ENCODE assay signal across 19 cellular contexts in genomic region chr6:157885876-157886275, GRCh38.
DNase-seq lines count a peak whose midpoint lies in the region; ATAC-seq and TF ChIP-seq lines count a peak whose summit lies in the region.
"Had no signal": no experiment of that assay in that cellular context is flagged by ENCODE, and none has a peak within 500 bp of the region (broad histone marks: within the 10 kb centered on the region; RNA-seq: fewer than 3 reads in every experiment).

No MANE protein-coding gene starts in this region.

- TF ChIP-seq CTCF in natural killer cell (IDR thresholded peaks at IDR 0.05) (no peak), GM20000 (IDR thresholded peaks at IDR 0.05; ENCODE audit: extremely low read depth, missing control alignments) (no peak)

- POLR2A ChIA-PET in activated CD8-positive, alpha-beta T cell treated with anti-CD3 and anti-CD28 coated beads, Interleukin-2, amount 10 ng/mL, durations not matched to agents 7 days and 5 days (lab: Charles Lee) = no interaction called here

- CTCF ChIA-PET in activated CD8-positive, alpha-beta T cell treated with anti-CD3 and anti-CD28 coated beads, Interleukin-2, amount 10 ng/mL, durations not matched to agents 7 days and 5 days (lab: Charles Lee) = interaction anchor here (0.6 to 3.6 kb wide), 8 partner anchors 12 to 341 kb away, joined by 3 to 25 read pairs (median 7); no protein-coding TSS in a partner anchor

- ATAC-seq in natural killer cell treated with Interleukin-12 subunit alpha and Interleukin-12 subunit beta and Interleukin-15 and Interleukin-18, amount 100 ng/mL, for 72 hours = no peak
- ATAC-seq in natural killer cell = no peak
- ATAC-seq in activated CD8-positive, alpha-beta T cell treated with anti-CD3 and anti-CD28 coated beads, Interleukin-2, amount 10 ng/mL, durations not matched to agents 7 days and 5 days = no peak

- peaks cover 10% of the 10 kb centered on the region for H3K36me3 ChIP-seq in effector memory CD4-positive, alpha-beta T cell (ENCODE audit: control insufficient read depth, insufficient read depth, low read length)

- intact Hi-C loops in natural killer cell (cut with micrococcal nuclease) = no loop called here

- H3K27ac ChIP-seq in effector memory CD4-positive, alpha-beta T cell (ENCODE audit: insufficient read depth, low read length, poor library complexity, severe bottlenecking) = peak overlapping the region; percentile 78
- H3K27ac ChIP-seq: GM23248, HL-60 had no signal

- no peak for DNase-seq in natural killer cell treated with Interleukin-12 subunit alpha and Interleukin-12 subunit beta and Interleukin-15 and Interleukin-18, amount 100 ng/mL, for 72 hours (ENCODE audit: low spot score)
- DNase-seq in natural killer cell (no peak), AG08395 (ENCODE audit: low spot score) (no peak), anterior cingulate cortex (lab: John Stamatoyannopoulos, UW) (no peak), GM20000 (ENCODE audit: low spot score) (no peak), NCI-H82 treated with DMSO at 0.1 percent for 48 hours (lab: John Stamatoyannopoulos, UW; ENCODE audit: unreplicated experiment) (no peak)
- DNase-seq in activated CD8-positive, alpha-beta T cell treated with anti-CD3 and anti-CD28 coated beads, Interleukin-2, amount 10 ng/mL, durations not matched to agents 7 days and 5 days = no peak
- DNase-seq in effector memory CD4-positive, alpha-beta T cell = no peak
- DNase-seq: DMS 273 treated with DMSO at 0.1 percent for 48 hours, GF-D8, GM23248, KBM-7, NCI-H1092, NCI-H2081 treated with DMSO at 0.1 percent for 48 hours, NCI-H526 had no signal

- H3K9me3 Mint-ChIP-seq in natural killer cell treated with Interleukin-12 subunit alpha and Interleukin-12 subunit beta and Interleukin-15 and Interleukin-18, amount 100 ng/mL, for 72 hours = no peaks in the 10 kb centered on the region
- H3K9me3 Mint-ChIP-seq in natural killer cell = no peaks in the 10 kb centered on the region
- H3K9me3 Mint-ChIP-seq in activated CD8-positive, alpha-beta T cell treated with anti-CD3 and anti-CD28 coated beads, Interleukin-2, amount 10 ng/mL, durations not matched to agents 7 days and 5 days (ENCODE audit: insufficient read depth) = no peaks in the 10 kb centered on the region
- H3K9me3 Mint-ChIP-seq: nephron had no signal

- peaks cover 0 to 5% of the 10 kb centered on the region in 2 donors for H3K4me1 Mint-ChIP-seq in natural killer cell treated with Interleukin-12 subunit alpha and Interleukin-12 subunit beta and Interleukin-15 and Interleukin-18, amount 100 ng/mL, for 72 hours (ENCODE audit: low read depth in 2 of 2)
- H3K4me1 Mint-ChIP-seq in natural killer cell = peaks cover 0 to 12% of the 10 kb centered on the region in 2 donors
- peaks cover 29% of the 10 kb centered on the region for H3K4me1 Mint-ChIP-seq in activated CD8-positive, alpha-beta T cell treated with anti-CD3 and anti-CD28 coated beads, Interleukin-2, amount 10 ng/mL, durations not matched to agents 7 days and 5 days (ENCODE audit: low read depth)

- no peaks in the 10 kb centered on the region for H3K27me3 ChIP-seq in effector memory CD4-positive, alpha-beta T cell (replicated peaks; ENCODE audit: control insufficient read depth, insufficient read depth, low read length, poor library complexity, severe bottlenecking)

- H3K4me1 ChIP-seq in effector memory CD4-positive, alpha-beta T cell (ENCODE audit: control insufficient read depth, insufficient read depth, low read length, poor library complexity, severe bottlenecking) = peaks cover 20% of the 10 kb centered on the region

- no peak overlapping the region for H3K4me3 Mint-ChIP-seq in natural killer cell treated with Interleukin-12 subunit alpha and Interleukin-12 subunit beta and Interleukin-15 and Interleukin-18, amount 100 ng/mL, for 72 hours
- no peak overlapping the region for H3K4me3 Mint-ChIP-seq in natural killer cell
- no peak overlapping the region for H3K4me3 Mint-ChIP-seq in activated CD8-positive, alpha-beta T cell treated with anti-CD3 and anti-CD28 coated beads, Interleukin-2, amount 10 ng/mL, durations not matched to agents 7 days and 5 days
- H3K4me3 Mint-ChIP-seq: nephron had no signal

- H3K36me3 Mint-ChIP-seq in natural killer cell treated with Interleukin-12 subunit alpha and Interleukin-12 subunit beta and Interleukin-15 and Interleukin-18, amount 100 ng/mL, for 72 hours = peaks cover 15% of the 10 kb centered on the region
- H3K36me3 Mint-ChIP-seq in natural killer cell = peaks cover 14% of the 10 kb centered on the region
- peaks cover 32% of the 10 kb centered on the region for H3K36me3 Mint-ChIP-seq in activated CD8-positive, alpha-beta T cell treated with anti-CD3 and anti-CD28 coated beads, Interleukin-2, amount 10 ng/mL, durations not matched to agents 7 days and 5 days (ENCODE audit: low read depth)

- no peak overlapping the region for H3K4me3 ChIP-seq in effector memory CD4-positive, alpha-beta T cell (ENCODE audit: insufficient read depth, low read depth, low read length, poor library complexity, severe bottlenecking)
- H3K4me3 ChIP-seq: GM23248, lung had no signal

- peak overlapping the region; percentile 24 to 46 for H3K27ac Mint-ChIP-seq in natural killer cell treated with Interleukin-12 subunit alpha and Interleukin-12 subunit beta and Interleukin-15 and Interleukin-18, amount 100 ng/mL, for 72 hours
- H3K27ac Mint-ChIP-seq in natural killer cell = peak overlapping the region in 1 of 2 donors; percentile 71
- H3K27ac Mint-ChIP-seq in activated CD8-positive, alpha-beta T cell treated with anti-CD3 and anti-CD28 coated beads, Interleukin-2, amount 10 ng/mL, durations not matched to agents 7 days and 5 days = peak overlapping the region; percentile 58
- H3K27ac Mint-ChIP-seq: nephron, progenitor cell of endocrine pancreas had no signal

- H3K27me3 Mint-ChIP-seq in natural killer cell treated with Interleukin-12 subunit alpha and Interleukin-12 subunit beta and Interleukin-15 and Interleukin-18, amount 100 ng/mL, for 72 hours = peaks cover 19 to 45% of the 10 kb centered on the region in 2 donors
- peaks cover 4 to 25% of the 10 kb centered on the region in 2 donors for H3K27me3 Mint-ChIP-seq in natural killer cell (ENCODE audit: low read depth in 2 of 2)
- no peaks in the 10 kb centered on the region for H3K27me3 Mint-ChIP-seq in activated CD8-positive, alpha-beta T cell treated with anti-CD3 and anti-CD28 coated beads, Interleukin-2, amount 10 ng/mL, durations not matched to agents 7 days and 5 days (ENCODE audit: low read depth)
- H3K27me3 Mint-ChIP-seq: progenitor cell of endocrine pancreas had no signal

- H3K9me3 ChIP-seq in effector memory CD4-positive, alpha-beta T cell (ENCODE audit: control insufficient read depth, low read length) = no peaks in the 10 kb centered on the region
